Comparison of ENCODE assay signal across 16 cellular contexts in the genomic region with DNA sequence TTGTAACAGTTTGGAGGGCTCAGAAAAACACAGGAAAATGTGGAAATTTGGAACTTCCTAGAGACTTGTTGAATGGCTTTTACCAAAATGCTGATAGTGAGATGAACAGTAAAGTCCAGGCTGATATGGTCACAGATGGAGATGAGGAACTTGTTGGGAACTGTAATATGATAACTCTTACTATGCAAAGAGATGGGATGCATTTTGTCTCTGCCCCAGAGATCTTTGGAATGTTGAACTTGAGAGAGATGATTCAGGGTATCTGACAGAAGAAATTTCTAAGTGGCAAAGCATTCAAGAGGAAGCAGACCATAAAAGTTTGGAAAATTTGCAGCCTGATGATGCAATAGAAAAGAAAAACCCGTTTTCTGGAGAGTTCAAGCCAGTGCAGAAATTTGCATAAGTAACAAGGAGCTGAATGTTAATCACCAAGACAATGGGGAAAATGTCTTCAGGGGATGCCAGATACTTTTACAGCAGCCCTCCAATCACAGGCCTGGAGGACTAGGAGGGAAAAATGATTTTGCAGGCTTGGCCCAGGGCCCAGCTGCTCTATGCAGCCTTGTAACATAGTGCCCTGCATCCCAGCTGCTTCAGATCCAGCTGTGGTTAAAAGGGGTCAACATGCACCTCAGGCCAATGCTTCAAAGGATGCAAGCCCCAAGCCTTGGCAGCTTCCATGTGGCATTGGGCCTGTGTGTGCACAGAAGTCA.
A peak's percentile ranks its signal among the peaks of the same experiment; 100 is the strongest.
DNase-seq lines count a peak whose midpoint lies in the region; ATAC-seq and TF ChIP-seq lines count a peak whose summit lies in the region.
"Had no signal": no experiment of that assay in that cellular context is flagged by ENCODE, and none has a peak within 500 bp of the region (broad histone marks: within the 10 kb centered on the region; RNA-seq: fewer than 3 reads in every experiment).

No MANE protein-coding gene starts in this region.

- H3K36me3 Mint-ChIP-seq in activated naive CD4-positive, alpha-beta T cell treated with anti-CD3 and anti-CD28 coated beads, Interleukin-2, amount 50 U/mL, for 72 hours = peaks cover 17 to 35% of the 10 kb centered on the region in 2 donors
- H3K36me3 Mint-ChIP-seq in activated B cell treated with CpG ODN at 0.5 μM for 24 hours (ENCODE audit: low read depth) = peaks cover 3% of the 10 kb centered on the region

- POLR2A ChIA-PET in activated B cell treated with CpG ODN at 0.5 μM for 24 hours (lab: Charles Lee) = no interaction called here

- CTCF ChIA-PET in activated B cell treated with CpG ODN at 0.5 μM for 24 hours (lab: Charles Lee) = no interaction called here

- H3K27me3 Mint-ChIP-seq in activated B cell treated with CpG ODN at 0.5 μM for 24 hours = no peaks in the 10 kb centered on the region

- no peak overlapping the region for H3K4me3 Mint-ChIP-seq in activated B cell treated with CpG ODN at 0.5 μM for 24 hours

- ATAC-seq in activated naive CD4-positive, alpha-beta T cell treated with anti-CD3 and anti-CD28 coated beads, Interleukin-2, amount 50 U/mL, for 72 hours = no peak
- ATAC-seq in activated B cell treated with CpG ODN at 0.5 μM for 24 hours (ENCODE audit: low read depth) (no peak), esophagus mucosa (peak; percentile 48), HG03571 (IDR thresholded peaks at IDR 0.05; ENCODE audit: unreplicated experiment) (no peak), HG02884 (IDR thresholded peaks at IDR 0.05; ENCODE audit: unreplicated experiment) (no peak), HG03045 (IDR thresholded peaks at IDR 0.05; ENCODE audit: unreplicated experiment) (no peak)
- ATAC-seq: Panc1 had no signal

- peaks cover 5% of the 10 kb centered on the region for H3K4me1 Mint-ChIP-seq in activated B cell treated with CpG ODN at 0.5 μM for 24 hours

- H3K9me3 Mint-ChIP-seq in activated naive CD4-positive, alpha-beta T cell treated with anti-CD3 and anti-CD28 coated beads, Interleukin-2, amount 50 U/mL, for 72 hours = peaks cover 23 to 28% of the 10 kb centered on the region in 2 donors
- H3K9me3 Mint-ChIP-seq in activated B cell treated with CpG ODN at 0.5 μM for 24 hours = peaks cover 15% of the 10 kb centered on the region

- no peak for DNase-seq in activated naive CD4-positive, alpha-beta T cell treated with anti-CD3 and anti-CD28 coated beads, Interleukin-2, amount 50 U/mL, for 72 hours (ENCODE audit: low spot score in 2 of 2)
- no peak for DNase-seq in activated naive CD4-positive, alpha-beta T cell treated with anti-CD3 and anti-CD28 coated beads, Interleukin-2, amount 50 U/mL, for 16 hours
- no peak for DNase-seq in activated B cell treated with CpG ODN at 0.5 μM for 24 hours
- DNase-seq: ACHN, COR-L47, Karpas-422, MG63, NCI-H1092, NCI-H146, NCI-H2081 treated with DMSO at 0.1 percent for 48 hours, NCI-H510A had no signal

- intact Hi-C loops in activated B cell treated with CpG ODN at 0.5 μM for 24 hours (cut with micrococcal nuclease) = no loop called here

- no peak for TF ChIP-seq CTCF in activated B cell treated with CpG ODN at 0.5 μM for 24 hours (IDR thresholded peaks at IDR 0.05)

- peak overlapping the region; percentile 70 to 77 for H3K27ac Mint-ChIP-seq in activated naive CD4-positive, alpha-beta T cell treated with anti-CD3 and anti-CD28 coated beads, Interleukin-2, amount 50 U/mL, for 72 hours
- H3K27ac Mint-ChIP-seq in activated B cell treated with CpG ODN at 0.5 μM for 24 hours = peak overlapping the region; percentile 5
